Comparison of ENCODE assay signal across 1 cellular context in genomic region chr9:92292338-92293074, GRCh38.
TF ChIP-seq lines count a peak whose summit lies in the region.

No MANE protein-coding gene starts in this region.

TF ChIP-seq in K562, 482 proteins besides CTCF, POLR2A, EP300 and RAD21:
- TF ChIP-seq ZBTB17 (CRISPR knock-in tag; IDR thresholded peaks at IDR 0.05): no peak
- 0 out of 4 replicates have a peak, but pooled peaks of 1 of the 2 experiments have one; percentile 33 for TF ChIP-seq ARNT (IDR thresholded peaks at IDR 0.05)
- no peak for TF ChIP-seq PPARD (CRISPR knock-in tag; IDR thresholded peaks at IDR 0.05)
- no peak for TF ChIP-seq ZSCAN32 (CRISPR knock-in tag; IDR thresholded peaks at IDR 0.05)
- peak; percentile 14; the same call in 1 of the 2 replicates for TF ChIP-seq NR2C1 (IDR thresholded peaks at IDR 0.05)
- TF ChIP-seq NR2C1 (tag; IDR thresholded peaks at IDR 0.05): no peak
- no peak for TF ChIP-seq CXXC5 (CRISPR knock-in tag; IDR thresholded peaks at IDR 0.05)
- no peak for TF ChIP-seq ZNF274 (IDR thresholded peaks at IDR 0.05; ENCODE audit: borderline replicate concordance, low read depth, low read length)
- no peak for TF ChIP-seq SOX6 (IDR thresholded peaks at IDR 0.05)
- no peak for TF ChIP-seq HMGN3 (IDR thresholded peaks at IDR 0.05; ENCODE audit: borderline replicate concordance, extremely low read depth, insufficient read length, low read depth, low read length)
- TF ChIP-seq RB1 (IDR thresholded peaks at IDR 0.05; ENCODE audit: low read depth): no peak
- no peak for TF ChIP-seq ZNF707 (CRISPR knock-in tag; conservative IDR thresholded peaks at IDR 0.05)
- TF ChIP-seq, protein P1, sequence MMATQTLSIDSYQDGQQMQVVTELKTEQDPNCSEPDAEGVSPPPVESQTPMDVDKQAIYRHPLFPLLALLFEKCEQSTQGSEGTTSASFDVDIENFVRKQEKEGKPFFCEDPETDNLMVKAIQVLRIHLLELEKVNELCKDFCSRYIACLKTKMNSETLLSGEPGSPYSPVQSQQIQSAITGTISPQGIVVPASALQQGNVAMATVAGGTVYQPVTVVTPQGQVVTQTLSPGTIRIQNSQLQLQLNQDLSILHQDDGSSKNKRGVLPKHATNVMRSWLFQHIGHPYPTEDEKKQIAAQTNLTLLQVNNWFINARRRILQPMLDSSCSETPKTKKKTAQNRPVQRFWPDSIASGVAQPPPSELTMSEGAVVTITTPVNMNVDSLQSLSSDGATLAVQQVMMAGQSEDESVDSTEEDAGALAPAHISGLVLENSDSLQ (IDR thresholded peaks at IDR 0.05): peak; percentile 9; the same call in 1 of the 2 replicates
- TF ChIP-seq ID3 (CRISPR knock-in tag; IDR thresholded peaks at IDR 0.05): no peak
- TF ChIP-seq ID3 (tag; IDR thresholded peaks at IDR 0.05): 0 out of 2 replicates have a peak, but pooled peaks have one; percentile 18
- no peak for TF ChIP-seq ZNF699 (CRISPR knock-in tag; IDR thresholded peaks at IDR 0.05; ENCODE audit: insufficient replicate concordance)
- peak; percentile 37 for TF ChIP-seq ZBTB8A (IDR thresholded peaks at IDR 0.05; ENCODE audit: partially characterized antibody)
- no peak for TF ChIP-seq POLR2AphosphoS5 (IDR thresholded peaks at IDR 0.05; ENCODE audit: control insufficient read depth, insufficient read depth, low read depth, low read length)
- TF ChIP-seq KAT7 (CRISPR knock-in tag; IDR thresholded peaks at IDR 0.05; ENCODE audit: borderline replicate concordance): no peak
- TF ChIP-seq AFF4 (CRISPR knock-in tag; IDR thresholded peaks at IDR 0.05): 0 out of 2 replicates have a peak, but pooled peaks have one; percentile 23
- no peak for TF ChIP-seq XRCC4 (IDR thresholded peaks at IDR 0.05; ENCODE audit: extremely low read depth, insufficient read depth, insufficient read length)
- TF ChIP-seq MLLT1 (IDR thresholded peaks at IDR 0.05): peak in 1 of 2 experiments; percentile 41; a peak in 1 of 4 replicates
- TF ChIP-seq, protein P2, sequence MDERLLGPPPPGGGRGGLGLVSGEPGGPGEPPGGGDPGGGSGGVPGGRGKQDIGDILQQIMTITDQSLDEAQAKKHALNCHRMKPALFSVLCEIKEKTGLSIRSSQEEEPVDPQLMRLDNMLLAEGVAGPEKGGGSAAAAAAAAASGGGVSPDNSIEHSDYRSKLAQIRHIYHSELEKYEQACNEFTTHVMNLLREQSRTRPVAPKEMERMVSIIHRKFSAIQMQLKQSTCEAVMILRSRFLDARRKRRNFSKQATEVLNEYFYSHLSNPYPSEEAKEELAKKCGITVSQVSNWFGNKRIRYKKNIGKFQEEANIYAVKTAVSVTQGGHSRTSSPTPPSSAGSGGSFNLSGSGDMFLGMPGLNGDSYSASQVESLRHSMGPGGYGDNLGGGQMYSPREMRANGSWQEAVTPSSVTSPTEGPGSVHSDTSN (CRISPR knock-in tag; IDR thresholded peaks at IDR 0.05; ENCODE audit: low read depth): no peak
- TF ChIP-seq, protein P2 (tag; conservative IDR thresholded peaks at IDR 0.05; ENCODE audit: low read depth): peak; percentile 63
- no peak for TF ChIP-seq ZNF347 (CRISPR knock-in tag; IDR thresholded peaks at IDR 0.05; ENCODE audit: low read depth)
- 0 out of 2 replicates have a peak, but pooled peaks have one; percentile 17 for TF ChIP-seq MYBL2 (IDR thresholded peaks at IDR 0.05; ENCODE audit: low read depth)
- no peak for TF ChIP-seq MYBL2 (CRISPR knock-in tag; IDR thresholded peaks at IDR 0.05; ENCODE audit: borderline replicate concordance)
- TF ChIP-seq NONO (IDR thresholded peaks at IDR 0.05; ENCODE audit: low read depth in 2 of 2, low read length in 1 of 2): no peak
- TF ChIP-seq HDAC8 (tag; IDR thresholded peaks at IDR 0.05): no peak
- TF ChIP-seq NCOR1 (IDR thresholded peaks at IDR 0.05): 0 out of 2 replicates have a peak, but pooled peaks have one; percentile 9
- peak; percentile 53 for TF ChIP-seq MEIS2 (IDR thresholded peaks at IDR 0.05; ENCODE audit: partially characterized antibody)
- TF ChIP-seq SREBF1 (IDR thresholded peaks at IDR 0.05; ENCODE audit: borderline replicate concordance, low read depth, low read length): no peak
- TF ChIP-seq, protein P3, sequence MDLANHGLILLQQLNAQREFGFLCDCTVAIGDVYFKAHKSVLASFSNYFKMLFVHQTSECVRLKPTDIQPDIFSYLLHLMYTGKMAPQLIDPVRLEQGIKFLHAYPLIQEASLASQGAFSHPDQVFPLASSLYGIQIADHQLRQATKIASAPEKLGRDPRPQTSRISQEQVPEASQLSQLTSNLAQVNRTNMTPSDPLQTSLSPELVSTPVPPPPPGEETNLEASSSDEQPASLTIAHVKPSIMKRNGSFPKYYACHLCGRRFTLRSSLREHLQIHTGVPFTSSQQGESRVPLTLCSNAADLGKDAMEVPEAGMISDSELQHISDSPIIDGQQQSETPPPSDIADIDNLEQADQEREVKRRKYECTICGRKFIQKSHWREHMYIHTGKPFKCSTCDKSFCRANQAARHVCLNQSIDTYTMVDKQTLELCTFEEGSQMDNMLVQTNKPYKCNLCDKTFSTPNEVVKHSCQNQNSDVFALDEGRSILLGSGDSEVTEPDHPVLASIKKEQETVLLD (IDR thresholded peaks at IDR 0.05): no peak
- no peak for TF ChIP-seq SMAD3 (CRISPR knock-in tag; conservative IDR thresholded peaks at IDR 0.05)
- peak; percentile 67 for TF ChIP-seq RBFOX2 (IDR thresholded peaks at IDR 0.05; ENCODE audit: low read depth, low read length)
- no peak for TF ChIP-seq E2F3 (CRISPR knock-in tag; IDR thresholded peaks at IDR 0.05)
- TF ChIP-seq XRCC3 (IDR thresholded peaks at IDR 0.05): 0 out of 2 replicates have a peak, but pooled peaks have one; percentile 54
- TF ChIP-seq, protein P4, sequence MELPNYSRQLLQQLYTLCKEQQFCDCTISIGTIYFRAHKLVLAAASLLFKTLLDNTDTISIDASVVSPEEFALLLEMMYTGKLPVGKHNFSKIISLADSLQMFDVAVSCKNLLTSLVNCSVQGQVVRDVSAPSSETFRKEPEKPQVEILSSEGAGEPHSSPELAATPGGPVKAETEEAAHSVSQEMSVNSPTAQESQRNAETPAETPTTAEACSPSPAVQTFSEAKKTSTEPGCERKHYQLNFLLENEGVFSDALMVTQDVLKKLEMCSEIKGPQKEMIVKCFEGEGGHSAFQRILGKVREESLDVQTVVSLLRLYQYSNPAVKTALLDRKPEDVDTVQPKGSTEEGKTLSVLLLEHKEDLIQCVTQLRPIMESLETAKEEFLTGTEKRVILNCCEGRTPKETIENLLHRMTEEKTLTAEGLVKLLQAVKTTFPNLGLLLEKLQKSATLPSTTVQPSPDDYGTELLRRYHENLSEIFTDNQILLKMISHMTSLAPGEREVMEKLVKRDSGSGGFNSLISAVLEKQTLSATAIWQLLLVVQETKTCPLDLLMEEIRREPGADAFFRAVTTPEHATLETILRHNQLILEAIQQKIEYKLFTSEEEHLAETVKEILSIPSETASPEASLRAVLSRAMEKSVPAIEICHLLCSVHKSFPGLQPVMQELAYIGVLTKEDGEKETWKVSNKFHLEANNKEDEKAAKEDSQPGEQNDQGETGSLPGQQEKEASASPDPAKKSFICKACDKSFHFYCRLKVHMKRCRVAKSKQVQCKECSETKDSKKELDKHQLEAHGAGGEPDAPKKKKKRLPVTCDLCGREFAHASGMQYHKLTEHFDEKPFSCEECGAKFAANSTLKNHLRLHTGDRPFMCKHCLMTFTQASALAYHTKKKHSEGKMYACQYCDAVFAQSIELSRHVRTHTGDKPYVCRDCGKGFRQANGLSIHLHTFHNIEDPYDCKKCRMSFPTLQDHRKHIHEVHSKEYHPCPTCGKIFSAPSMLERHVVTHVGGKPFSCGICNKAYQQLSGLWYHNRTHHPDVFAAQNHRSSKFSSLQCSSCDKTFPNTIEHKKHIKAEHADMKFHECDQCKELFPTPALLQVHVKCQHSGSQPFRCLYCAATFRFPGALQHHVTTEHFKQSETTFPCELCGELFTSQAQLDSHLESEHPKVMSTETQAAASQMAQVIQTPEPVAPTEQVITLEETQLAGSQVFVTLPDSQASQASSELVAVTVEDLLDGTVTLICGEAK (IDR thresholded peaks at IDR 0.05): peak; percentile 66; the same call in 1 of the 2 replicates
- TF ChIP-seq, protein P4 (CRISPR knock-in tag; IDR thresholded peaks at IDR 0.05): no peak
- no peak for TF ChIP-seq SMARCA5 (IDR thresholded peaks at IDR 0.05)
